Comparison of ENCODE assay signal across 1 cellular context in the genomic region with DNA sequence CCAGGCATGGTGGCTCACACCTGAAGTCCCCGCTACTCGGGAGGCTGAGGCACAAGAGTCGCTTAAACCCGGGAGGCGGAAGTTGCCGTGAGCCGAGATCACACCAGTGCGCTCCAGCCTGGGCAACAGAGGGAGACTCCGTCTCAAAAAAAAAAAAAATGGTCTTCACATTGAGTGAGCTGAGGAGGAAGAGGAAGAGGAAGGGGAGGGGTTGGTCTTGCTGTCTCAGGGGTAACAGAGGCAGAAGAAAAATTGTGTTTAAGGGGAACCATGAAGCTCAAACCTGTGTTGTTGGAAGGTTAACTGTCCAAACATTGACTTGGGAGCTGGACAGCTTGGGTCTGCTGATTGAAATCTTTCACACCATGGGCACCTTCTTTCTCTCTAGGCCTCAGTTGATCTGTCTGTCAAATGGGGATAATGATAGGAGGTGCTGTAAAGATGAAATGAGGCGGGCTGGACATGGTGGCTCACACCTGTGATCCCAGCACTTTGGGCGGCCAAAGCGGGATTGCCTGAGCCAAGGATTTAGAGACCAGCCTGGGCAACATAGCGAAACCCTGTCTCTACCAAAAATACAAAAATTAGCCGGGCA.
TF ChIP-seq lines count a peak whose summit lies in the region.

No MANE protein-coding gene starts in this region.

TF ChIP-seq in H1, 55 proteins besides CTCF, POLR2A, EP300 and RAD21:
- no peak for TF ChIP-seq SP2 (IDR thresholded peaks at IDR 0.05; ENCODE audit: low read length)
- no peak for TF ChIP-seq POU5F1 (IDR thresholded peaks at IDR 0.05; ENCODE audit: low read depth, low read length)
- TF ChIP-seq TAF1 (IDR thresholded peaks at IDR 0.05; ENCODE audit: low read depth, low read length): no peak
- no peak for TF ChIP-seq SAP30 (IDR thresholded peaks at IDR 0.05; ENCODE audit: insufficient read depth, insufficient replicate concordance, low read length)
- TF ChIP-seq, protein P1, sequence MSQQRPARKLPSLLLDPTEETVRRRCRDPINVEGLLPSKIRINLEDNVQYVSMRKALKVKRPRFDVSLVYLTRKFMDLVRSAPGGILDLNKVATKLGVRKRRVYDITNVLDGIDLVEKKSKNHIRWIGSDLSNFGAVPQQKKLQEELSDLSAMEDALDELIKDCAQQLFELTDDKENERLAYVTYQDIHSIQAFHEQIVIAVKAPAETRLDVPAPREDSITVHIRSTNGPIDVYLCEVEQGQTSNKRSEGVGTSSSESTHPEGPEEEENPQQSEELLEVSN (IDR thresholded peaks at IDR 0.05): no peak
- TF ChIP-seq TBP (IDR thresholded peaks at IDR 0.05; ENCODE audit: low read depth, low read length): no peak
- TF ChIP-seq JUN (IDR thresholded peaks at IDR 0.05; ENCODE audit: low read depth, low read length): no peak
- TF ChIP-seq EZH2 (IDR thresholded peaks at IDR 0.05; ENCODE audit: low read depth, low read length, severe bottlenecking): no peak
- TF ChIP-seq TAF7 (optimal IDR thresholded peaks at IDR 0.05; ENCODE audit: borderline replicate concordance, low read depth, low read length): no peak
- no peak for TF ChIP-seq CEBPB (IDR thresholded peaks at IDR 0.05; ENCODE audit: low read depth, low read length)
- TF ChIP-seq EGR1 (IDR thresholded peaks at IDR 0.05; ENCODE audit: borderline replicate concordance, low read depth, low read length): no peak
- TF ChIP-seq KDM1A (IDR thresholded peaks at IDR 0.05; ENCODE audit: borderline replicate concordance, low read length): no peak
- TF ChIP-seq YY1 (IDR thresholded peaks at IDR 0.05; ENCODE audit: low read depth, low read length): no peak
